24 cellular contexts compared by ENCODE assay signal in genomic region chr2:53739057-53739456, GRCh38.
"Had no signal": no experiment of that assay in that cellular context is flagged by ENCODE, and none has a peak within 500 bp of the region (broad histone marks: within the 10 kb centered on the region; RNA-seq: fewer than 3 reads in every experiment).

No MANE protein-coding gene starts in this region.

- H3K4me3 Mint-ChIP-seq: activated CD4-positive, alpha-beta memory T cell treated with anti-CD3 and anti-CD28 coated beads for 36 hours; activated CD4-positive, alpha-beta T cell treated with anti-CD3 and anti-CD28 coated beads for 36 hours; activated naive CD8-positive, alpha-beta T cell treated with anti-CD3 and anti-CD28 coated beads for 36 hours; activated T-helper 1 cell treated with anti-CD3 and anti-CD28 coated beads, Interleukin-12 subunit alpha, Interleukin-12 subunit beta, Interleukin-2, Interleukin-4 antibody, amounts not matched to agents 30 ng/mL and 10 ng/mL and 1 ng/mL, durations not matched to agents 14 hours and 24 hours and 36 hours; naive thymus-derived CD4-positive, alpha-beta T cell; neural progenitor cell; T-helper 2 cell treated with Interferon-gamma antibody and Interleukin-4, amounts not matched to agents 5 μg/mL and 100 μg/mL, for 36 hours; WTC11 had no signal

- H3K9ac ChIP-seq: neural progenitor cell had no signal

- DNase-seq: activated CD4-positive, alpha-beta memory T cell treated with anti-CD3 and anti-CD28 coated beads for 36 hours; activated CD4-positive, alpha-beta T cell treated with anti-CD3 and anti-CD28 coated beads for 36 hours; activated naive CD8-positive, alpha-beta T cell treated with anti-CD3 and anti-CD28 coated beads for 36 hours; activated T-cell treated with anti-CD3 and anti-CD28 coated beads for 4 hours; amygdala; body of pancreas; caudate nucleus; gastrocnemius medialis; heart left ventricle; kidney glomerular epithelial cell; left ventricle myocardium superior; mesenchymal stem cell; mucosa of descending colon; naive thymus-derived CD4-positive, alpha-beta T cell; stimulated activated naive CD8-positive, alpha-beta T cell treated with anti-CD3 and anti-CD28 coated beads, Interleukin-15, Interleukin-2, amounts not matched to agents 100 U/mL and 50 U/mL, for 24 hours; transverse colon; uterus had no signal

- H3K27me3 Mint-ChIP-seq: activated CD4-positive, alpha-beta memory T cell treated with anti-CD3 and anti-CD28 coated beads for 36 hours; activated CD4-positive, alpha-beta T cell treated with anti-CD3 and anti-CD28 coated beads for 36 hours; activated naive CD8-positive, alpha-beta T cell treated with anti-CD3 and anti-CD28 coated beads for 36 hours; naive thymus-derived CD4-positive, alpha-beta T cell had no signal

- H3K9me3 ChIP-seq: body of pancreas, gastrocnemius medialis, heart left ventricle, mucosa of descending colon, prostate gland, right atrium auricular region, suprapubic skin, transverse colon, uterus had no signal

- H3K4me1 Mint-ChIP-seq: WTC11 had no signal

- H3K27me3 ChIP-seq: body of pancreas, gastrocnemius medialis, heart left ventricle, neural progenitor cell, right atrium auricular region, suprapubic skin, transverse colon, uterus had no signal

- H3K27ac Mint-ChIP-seq: activated CD4-positive, alpha-beta memory T cell treated with anti-CD3 and anti-CD28 coated beads for 36 hours; activated CD4-positive, alpha-beta T cell treated with anti-CD3 and anti-CD28 coated beads for 36 hours; activated naive CD8-positive, alpha-beta T cell treated with anti-CD3 and anti-CD28 coated beads for 36 hours; activated T-helper 1 cell treated with anti-CD3 and anti-CD28 coated beads, Interleukin-12 subunit alpha, Interleukin-12 subunit beta, Interleukin-2, Interleukin-4 antibody, amounts not matched to agents 30 ng/mL and 10 ng/mL and 1 ng/mL, durations not matched to agents 14 hours and 24 hours and 36 hours; neural progenitor cell; T-helper 2 cell treated with Interferon-gamma antibody and Interleukin-4, amounts not matched to agents 5 μg/mL and 100 μg/mL, for 36 hours; WTC11 had no signal

- H3K36me3 ChIP-seq: gastrocnemius medialis, neural progenitor cell, prostate gland, right atrium auricular region, transverse colon, uterus had no signal

- H3K27ac ChIP-seq: body of pancreas, gastrocnemius medialis, heart left ventricle, neural progenitor cell, prostate gland, right atrium auricular region, suprapubic skin, transverse colon, uterus had no signal

- H3K4me3 ChIP-seq: body of pancreas, gastrocnemius medialis, heart left ventricle, mucosa of descending colon, neural progenitor cell, prostate gland, right atrium auricular region, suprapubic skin, transverse colon, uterus had no signal

- H3K4me1 ChIP-seq: body of pancreas, gastrocnemius medialis, neural progenitor cell, prostate gland, right atrium auricular region, suprapubic skin, transverse colon, uterus had no signal

- H3K9me3 Mint-ChIP-seq: activated CD4-positive, alpha-beta memory T cell treated with anti-CD3 and anti-CD28 coated beads for 36 hours; activated T-helper 1 cell treated with anti-CD3 and anti-CD28 coated beads, Interleukin-12 subunit alpha, Interleukin-12 subunit beta, Interleukin-2, Interleukin-4 antibody, amounts not matched to agents 30 ng/mL and 10 ng/mL and 1 ng/mL, durations not matched to agents 14 hours and 24 hours and 36 hours; naive thymus-derived CD4-positive, alpha-beta T cell; T-helper 2 cell treated with Interferon-gamma antibody and Interleukin-4, amounts not matched to agents 5 μg/mL and 100 μg/mL, for 36 hours had no signal

- ATAC-seq: activated CD4-positive, alpha-beta T cell treated with anti-CD3 and anti-CD28 coated beads for 36 hours; body of pancreas; gastrocnemius medialis; heart left ventricle; left ventricle myocardium superior; mucosa of descending colon; naive thymus-derived CD4-positive, alpha-beta T cell; stimulated activated naive CD8-positive, alpha-beta T cell treated with anti-CD3 and anti-CD28 coated beads, Interleukin-15, Interleukin-2, amounts not matched to agents 100 U/mL and 50 U/mL, for 24 hours; WTC11 had no signal
